1 cellular context compared by ENCODE assay signal in genomic region chr17:60353773-60354172, GRCh38.
TF ChIP-seq lines count a peak whose summit lies in the region.

No MANE protein-coding gene starts in this region.

TF ChIP-seq in HepG2, 621 proteins besides CTCF, POLR2A, EP300 and RAD21 (continued from another document):
- TF ChIP-seq GATAD2A (CRISPR knock-in tag; IDR thresholded peaks at IDR 0.05) (no peak), ZNF460 (CRISPR knock-in tag; IDR thresholded peaks at IDR 0.05; ENCODE audit: borderline replicate concordance) (no peak)
